In genomic region chr19:17673937-17674799, GRCh38 we compare ENCODE assay signal across 11 cellular contexts.
"Had no signal": no experiment of that assay in that cellular context is flagged by ENCODE, and none has a peak within 500 bp of the region (broad histone marks: within the 10 kb centered on the region; RNA-seq: fewer than 3 reads in every experiment).

No MANE protein-coding gene starts in this region.

- DNase-seq: activated CD4-positive, alpha-beta T cell treated with anti-CD3 and anti-CD28 coated beads for 36 hours; activated CD8-positive, alpha-beta memory T cell treated with anti-CD3 and anti-CD28 coated beads, Interleukin-2, amount 50 U/mL, for 48 hours; activated CD8-positive, alpha-beta T cell treated with anti-CD3 and anti-CD28 coated beads, Interleukin-2, amount 10 ng/mL, durations not matched to agents 7 days and 5 days; central memory CD4-positive, alpha-beta T cell; left cardiac atrium; mucosa of descending colon; sigmoid colon; stimulated activated CD4-positive, alpha-beta T cell treated with anti-CD3 and anti-CD28 coated beads, Interleukin-2, amount 100 ng/mL, for 24 hours; stimulated activated naive CD4-positive, alpha-beta T cell treated with Interleukin-2 at 50 U/mL for 16 hours; uterus had no signal

- H3K27me3 ChIP-seq: uterus had no signal

- H3K9me3 ChIP-seq: mucosa of descending colon, sigmoid colon, suprapubic skin, uterus had no signal

- H3K36me3 ChIP-seq: sigmoid colon, suprapubic skin, uterus had no signal

- H3K4me3 ChIP-seq: mucosa of descending colon, sigmoid colon, suprapubic skin, uterus had no signal

- H3K4me1 ChIP-seq: sigmoid colon, suprapubic skin, uterus had no signal

- H3K27ac ChIP-seq: sigmoid colon, suprapubic skin, uterus had no signal
